Comparison of ENCODE assay signal across 12 cellular contexts in genomic region chr5:74167206-74167929, GRCh38.
DNase-seq lines count a peak whose midpoint lies in the region; ATAC-seq and TF ChIP-seq lines count a peak whose summit lies in the region.
"Had no signal": no experiment of that assay in that cellular context is flagged by ENCODE, and none has a peak within 500 bp of the region (broad histone marks: within the 10 kb centered on the region; RNA-seq: fewer than 3 reads in every experiment).

No MANE protein-coding gene starts in this region.

- no peaks in the 10 kb centered on the region for H3K27me3 ChIP-seq in mesendoderm (ENCODE audit: insufficient read depth, low read length, poor library complexity)

- intact Hi-C loops in mucosa of descending colon (cut with DNase I, micrococcal nuclease), result no loop called here

- H3K9me3 ChIP-seq in mucosa of descending colon, result no peaks in the 10 kb centered on the region

- no peak overlapping the region for H2AK5ac ChIP-seq in mesendoderm (ENCODE audit: low read length)

- H3K23ac ChIP-seq in mesendoderm (ENCODE audit: low read length), result no peak overlapping the region

- no peak for TF ChIP-seq CTCF in mucosa of descending colon (IDR thresholded peaks at IDR 0.05)

- DNase-seq in AG20443 (ENCODE audit: low spot score), result peak; percentile 63
- peak; percentile 76 for DNase-seq in NCI-H226
- DNase-seq in dermis blood vessel endothelial cell, result peak; percentile 72
- DNase-seq in mucosa of descending colon, result no peak
- DNase-seq in mesendoderm, result no peak
- no peak for DNase-seq in cerebellum (ENCODE audit: low spot score)
- DNase-seq in T-helper 1 cell, result no peak
- DNase-seq: activated effector memory CD4-positive, alpha-beta T cell treated with anti-CD3 and anti-CD28 coated beads, Interleukin-2, amount 50 U/mL, for 16 hours; Calu3; endodermal cell had no signal

- H3K79me2 ChIP-seq in mesendoderm (ENCODE audit: control insufficient read depth, insufficient read depth, low read length), result no peaks in the 10 kb centered on the region
- H3K79me2 ChIP-seq: parathyroid adenoma had no signal

- H3K36me3 ChIP-seq in mucosa of descending colon (ENCODE audit: low read depth) (no peaks in the 10 kb centered on the region), mesendoderm (ENCODE audit: control insufficient read depth, insufficient read depth, low read length) (no peaks in the 10 kb centered on the region)

- H3K4me2 ChIP-seq in mesendoderm (ENCODE audit: low read length), result no peak overlapping the region

- H3K4ac ChIP-seq in mesendoderm (ENCODE audit: low read depth, low read length), result no peak overlapping the region

- H3K4me3 ChIP-seq in mucosa of descending colon, result no peak overlapping the region
- no peak overlapping the region for H3K4me3 ChIP-seq in mesendoderm (ENCODE audit: low read length)

- no peak overlapping the region for H3K56ac ChIP-seq in mesendoderm (ENCODE audit: low read length)

- no peak overlapping the region for H3K27ac ChIP-seq in mesendoderm (ENCODE audit: low read depth, low read length)
- H3K27ac ChIP-seq: parathyroid adenoma had no signal

- no CpG with 5 or more reads among the region's 6 CpGs for WGBS in mesendoderm (ENCODE audit: extremely low coverage, insufficient coverage, low lambda C conversion rate)

- H3K9ac ChIP-seq in mesendoderm (ENCODE audit: low read length), result no peak overlapping the region
- H3K9ac ChIP-seq: parathyroid adenoma had no signal

- no peak overlapping the region for H4K5ac ChIP-seq in mesendoderm (ENCODE audit: low read length)

- no peak overlapping the region for H2BK120ac ChIP-seq in mesendoderm (ENCODE audit: low read depth, low read length)

- H4K8ac ChIP-seq in mesendoderm (ENCODE audit: low read depth, low read length), result no peak overlapping the region

- no peak overlapping the region for H2BK5ac ChIP-seq in mesendoderm (ENCODE audit: low read length)

- no peak overlapping the region for H3K18ac ChIP-seq in mesendoderm (ENCODE audit: low read length)

- no peak overlapping the region for H2BK15ac ChIP-seq in mesendoderm (replicated peaks; ENCODE audit: low read depth)

- peak; percentile 62 for ATAC-seq in mucosa of descending colon
- ATAC-seq in GM18519 (IDR thresholded peaks at IDR 0.05; ENCODE audit: low FRiP score, unreplicated experiment), result no peak

- no peaks in the 10 kb centered on the region for H3K4me1 ChIP-seq in mucosa of descending colon (ENCODE audit: low read depth)
- H3K4me1 ChIP-seq in mesendoderm (ENCODE audit: control insufficient read depth, low read depth, low read length), result no peaks in the 10 kb centered on the region
- H3K4me1 ChIP-seq: parathyroid adenoma had no signal

- no peaks in the 10 kb centered on the region for H3K79me1 ChIP-seq in mesendoderm (ENCODE audit: low read length)

Comparison
In these comparisons a context has a peak if more than half of its experiments do, and no peak if none do; other contexts are left out.
1. DNase-seq: peak in AG20443 (single experiment), NCI-H226 (single experiment) and dermis blood vessel endothelial cell (single experiment); none in mucosa of descending colon (0 of 3), mesendoderm (single experiment), cerebellum (single experiment) and T-helper 1 cell (0 of 5).